ENCODE assay signal across 1 cellular context in the genomic region with DNA sequence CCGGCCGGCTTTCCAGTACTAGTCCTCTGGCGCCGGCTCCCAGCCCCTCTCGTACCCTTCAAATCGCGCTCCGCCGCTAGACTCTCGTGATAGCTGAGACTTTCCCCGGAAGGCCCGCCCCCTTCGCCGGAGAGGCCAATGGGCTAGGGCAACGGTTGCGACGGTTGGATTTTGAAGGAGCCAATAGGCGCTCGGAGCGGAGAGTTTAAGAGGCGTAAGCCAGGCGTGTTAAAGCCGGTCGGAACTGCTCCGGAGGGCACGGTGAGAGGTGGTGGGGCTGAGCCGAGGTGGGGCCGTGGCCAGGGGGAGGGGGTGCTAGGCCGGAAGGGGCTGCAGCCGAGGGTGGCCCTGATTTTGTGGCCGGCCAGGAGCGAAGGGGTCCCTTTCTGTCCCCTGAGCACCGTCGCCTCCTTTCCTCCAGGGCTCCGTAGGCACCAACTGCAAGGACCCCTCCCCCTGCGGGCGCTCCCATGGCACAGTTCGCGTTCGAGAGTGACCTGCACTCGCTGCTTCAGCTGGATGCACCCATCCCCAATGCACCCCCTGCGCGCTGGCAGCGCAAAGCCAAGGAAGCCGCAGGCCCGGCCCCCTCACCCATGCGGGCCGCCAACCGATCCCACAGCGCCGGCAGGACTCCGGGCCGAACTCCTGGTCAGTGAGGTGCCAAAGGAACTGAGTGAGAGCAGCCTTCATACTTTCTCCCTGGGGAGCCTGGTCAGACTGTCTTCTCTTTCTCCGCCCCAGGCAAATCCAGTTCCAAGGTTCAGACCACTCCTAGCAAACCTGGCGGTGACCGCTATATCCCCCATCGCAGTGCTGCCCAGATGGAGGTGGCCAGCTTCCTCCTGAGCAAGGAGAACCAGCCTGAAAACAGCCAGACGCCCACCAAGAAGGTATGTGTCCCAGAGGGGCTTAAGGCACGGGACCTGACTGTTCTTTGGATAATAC.
TF ChIP-seq lines count a peak whose summit lies in the region.

TSS of gene CDC20 (plus strand) at position 236 of the 948 bp plus-strand sequence. CDS start at position 471, 235 bp downstream.

TF ChIP-seq in HepG2, 621 proteins besides CTCF, POLR2A, EP300 and RAD21 (continued from another document and continues in another):
- TF ChIP-seq, protein P1, sequence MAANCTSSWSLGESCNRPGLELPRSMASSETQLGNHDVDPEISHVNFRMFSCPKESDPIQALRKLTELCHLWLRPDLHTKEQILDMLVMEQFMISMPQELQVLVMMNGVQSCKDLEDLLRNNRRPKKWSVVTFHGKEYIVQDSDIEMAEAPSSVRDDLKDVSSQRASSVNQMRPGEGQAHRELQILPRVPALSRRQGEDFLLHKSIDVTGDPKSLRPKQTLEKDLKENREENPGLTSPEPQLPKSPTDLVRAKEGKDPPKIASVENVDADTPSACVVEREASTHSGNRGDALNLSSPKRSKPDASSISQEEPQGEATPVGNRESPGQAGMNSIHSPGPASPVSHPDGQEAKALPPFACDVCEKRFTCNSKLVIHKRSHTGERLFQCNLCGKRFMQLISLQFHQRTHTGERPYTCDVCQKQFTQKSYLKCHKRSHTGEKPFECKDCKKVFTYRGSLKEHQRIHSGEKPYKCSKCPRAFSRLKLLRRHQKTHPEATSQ (CRISPR knock-in tag; IDR thresholded peaks at IDR 0.05; ENCODE audit: borderline replicate concordance): peak; percentile 94
- TF ChIP-seq CAMTA2 (CRISPR knock-in tag; IDR thresholded peaks at IDR 0.05; ENCODE audit: borderline replicate concordance) (no peak), RBFOX2 (IDR thresholded peaks at IDR 0.05; ENCODE audit: low read depth, low read length) (peak; percentile 76), MYC (CRISPR knock-in tag; IDR thresholded peaks at IDR 0.05; ENCODE audit: borderline replicate concordance) (peak; percentile 58), ZC3H13 (CRISPR knock-in tag; IDR thresholded peaks at IDR 0.05) (peak; percentile 93; the same call in 1 of the 2 replicates), ZNF205 (CRISPR knock-in tag; IDR thresholded peaks at IDR 0.05) (peak; percentile 22; the same call in 1 of the 2 replicates), ZFP41 (CRISPR knock-in tag; IDR thresholded peaks at IDR 0.05; ENCODE audit: borderline replicate concordance) (0 out of 2 replicates have a peak, but pooled peaks have one; percentile 16), PATZ1 (CRISPR knock-in tag; IDR thresholded peaks at IDR 0.05) (no peak; the same call in 1 of the 2 replicates), MIXL1 (CRISPR knock-in tag; IDR thresholded peaks at IDR 0.05) (no peak), ZNF816 (CRISPR knock-in tag; IDR thresholded peaks at IDR 0.05; ENCODE audit: borderline replicate concordance) (peak; percentile 57; the same call in 1 of the 2 replicates), ZNF407 (CRISPR knock-in tag; IDR thresholded peaks at IDR 0.05; ENCODE audit: not compliant biosample characterization) (no peak), ZUFSP (CRISPR knock-in tag; IDR thresholded peaks at IDR 0.05; ENCODE audit: borderline replicate concordance) (no peak), ZNF124 (CRISPR knock-in tag; IDR thresholded peaks at IDR 0.05) (no peak), ZNF431 (CRISPR knock-in tag; IDR thresholded peaks at IDR 0.05; ENCODE audit: borderline replicate concordance, low read depth) (no peak; the same call in 1 of the 2 replicates), SRSF9 (IDR thresholded peaks at IDR 0.05; ENCODE audit: borderline replicate concordance, insufficient read depth, low read depth, low read length, poor library complexity, severe bottlenecking) (no peak), ZBTB4 (CRISPR knock-in tag; IDR thresholded peaks at IDR 0.05; ENCODE audit: borderline replicate concordance) (no peak), FOXA1 (IDR thresholded peaks at IDR 0.05) (no peak), FOXA1 (CRISPR knock-in tag; IDR thresholded peaks at IDR 0.05) (no peak), ZMAT3 (CRISPR knock-in tag; conservative IDR thresholded peaks at IDR 0.05) (no peak), ZNF10 (CRISPR knock-in tag; IDR thresholded peaks at IDR 0.05; ENCODE audit: borderline replicate concordance, low read depth) (no peak), ZNF44 (CRISPR knock-in tag; IDR thresholded peaks at IDR 0.05) (no peak), SP2 (CRISPR knock-in tag; IDR thresholded peaks at IDR 0.05) (peak; percentile 94), KLF6 (CRISPR knock-in tag; IDR thresholded peaks at IDR 0.05) (no peak; the same call in 1 of the 2 replicates), RCOR2 (CRISPR knock-in tag; IDR thresholded peaks at IDR 0.05) (no peak), ZNF326 (CRISPR knock-in tag; IDR thresholded peaks at IDR 0.05; ENCODE audit: borderline replicate concordance) (no peak), ATM (IDR thresholded peaks at IDR 0.05; ENCODE audit: borderline replicate concordance) (no peak), NKX3-1 (CRISPR knock-in tag; IDR thresholded peaks at IDR 0.05) (no peak; the same call in none of the 2 replicates), MXD1 (CRISPR knock-in tag; IDR thresholded peaks at IDR 0.05) (peak; percentile 84; the same call in 1 of the 2 replicates), DBP (CRISPR knock-in tag; IDR thresholded peaks at IDR 0.05; ENCODE audit: not compliant biosample characterization) (no peak), MED1 (CRISPR knock-in tag; IDR thresholded peaks at IDR 0.05) (peak; percentile 26; the same call in 1 of the 2 replicates), GMEB2 (CRISPR knock-in tag; IDR thresholded peaks at IDR 0.05; ENCODE audit: low read depth) (no peak), XBP1 (CRISPR knock-in tag; IDR thresholded peaks at IDR 0.05) (0 out of 2 replicates have a peak, but pooled peaks have one; percentile 14), ZNF382 (CRISPR knock-in tag; IDR thresholded peaks at IDR 0.05; ENCODE audit: borderline replicate concordance) (no peak), ZNF614 (CRISPR knock-in tag; IDR thresholded peaks at IDR 0.05; ENCODE audit: borderline replicate concordance) (no peak)
